In genomic region chr4:73852771-73853170, GRCh38 we compare ENCODE assay signal across 26 cellular contexts. TPM values are rescaled to one million over a fixed set of nuclear protein-coding genes. Genes with fewer than 3 reads are reported as not detected.
"Had no signal": no experiment of that assay in that cellular context is flagged by ENCODE, and none has a peak within 500 bp of the region (broad histone marks: within the 10 kb centered on the region; RNA-seq: fewer than 3 reads in every experiment).

No MANE protein-coding gene starts in this region.

- H3K36me3 ChIP-seq: esophagus muscularis mucosa, left lung, prostate gland, stomach, upper lobe of left lung had no signal

- H3K4me3 ChIP-seq: left lung had no signal

- H3K27me3 ChIP-seq: upper lobe of left lung had no signal

- H3K4me3 Mint-ChIP-seq: activated CD4-positive, alpha-beta memory T cell treated with anti-CD3 and anti-CD28 coated beads, Interleukin-2, amount 10 ng/mL, durations not matched to agents 7 days and 5 days; activated T-helper 17 cell treated with anti-CD3 and anti-CD28 coated beads, Interleukin-2, amount 50 U/mL, for 72 hours; nephron had no signal

- H3K4me1 Mint-ChIP-seq: activated CD4-positive, alpha-beta memory T cell treated with anti-CD3 and anti-CD28 coated beads, Interleukin-2, amount 10 ng/mL, durations not matched to agents 7 days and 5 days; activated T-helper 17 cell treated with anti-CD3 and anti-CD28 coated beads, Interleukin-2, amount 50 U/mL, for 72 hours had no signal

- H3K4me1 ChIP-seq: prostate gland had no signal

- H3K27ac Mint-ChIP-seq: activated CD4-positive, alpha-beta memory T cell treated with anti-CD3 and anti-CD28 coated beads, Interleukin-2, amount 10 ng/mL, durations not matched to agents 7 days and 5 days; activated T-helper 17 cell treated with anti-CD3 and anti-CD28 coated beads, Interleukin-2, amount 50 U/mL, for 72 hours; nephron had no signal

- H3K9me3 ChIP-seq: esophagus muscularis mucosa, left lung, prostate gland, stomach, upper lobe of left lung had no signal

- ATAC-seq: activated T-helper 17 cell treated with anti-CD3 and anti-CD28 coated beads, Interleukin-2, amount 50 U/mL, for 72 hours had no signal

- DNase-seq: activated CD4-positive, alpha-beta memory T cell treated with anti-CD3 and anti-CD28 coated beads, Interleukin-2, amount 10 ng/mL, durations not matched to agents 7 days and 5 days; activated CD4-positive, alpha-beta T cell treated with anti-CD3 and anti-CD28 coated beads for 48 hours; activated CD4-positive, CD25-positive, alpha-beta regulatory T cell; activated naive CD4-positive, alpha-beta T cell; activated T-cell treated with anti-CD3 and anti-CD28 coated beads, Interleukin-2, amount 50 U/mL, for 1 hour; anterior cingulate cortex; cortex of kidney; hippocampal formation; midbrain; occipital lobe had no signal

- H3K9me3 Mint-ChIP-seq: activated CD4-positive, alpha-beta memory T cell treated with anti-CD3 and anti-CD28 coated beads, Interleukin-2, amount 10 ng/mL, durations not matched to agents 7 days and 5 days; activated T-helper 17 cell treated with anti-CD3 and anti-CD28 coated beads, Interleukin-2, amount 50 U/mL, for 72 hours; nephron had no signal

- H3K27ac ChIP-seq: esophagus muscularis mucosa, left lung, prostate gland, SK-N-MC, skin epidermis, stomach, upper lobe of left lung had no signal

RNA-seq across cellular contexts. Expression of gene PF4V1, which starts 0.3 kb away (rescaled TPM):
- total RNA-seq: activated CD4-positive, alpha-beta memory T cell treated with anti-CD3 and anti-CD28 coated beads, Interleukin-2, amount 10 ng/mL, durations not matched to agents 7 days and 5 days; activated T-helper 17 cell treated with anti-CD3 and anti-CD28 coated beads, Interleukin-2, amount 50 U/mL, for 72 hours; esophagus muscularis mucosa; fibroblast of villous mesenchyme; glomerular endothelial cell; kidney epithelial cell; left lung; lung microvascular endothelial cell; prostate gland; right cardiac atrium; stomach; T-helper 2 cell treated with Interferon-gamma antibody and Interleukin-4, amounts not matched to agents 100 ng/mL and 5 ng/mL, for 36 hours; temporal lobe; upper lobe of left lung had no signal
- polyA plus RNA-seq: right cardiac atrium, stomach had no signal

RNA-seq across cellular contexts. Expression of gene CXCL6, which starts 16.3 kb away (rescaled TPM):
- total RNA-seq: activated CD4-positive, alpha-beta memory T cell treated with anti-CD3 and anti-CD28 coated beads, Interleukin-2, amount 10 ng/mL, durations not matched to agents 7 days and 5 days; activated T-helper 17 cell treated with anti-CD3 and anti-CD28 coated beads, Interleukin-2, amount 50 U/mL, for 72 hours; T-helper 2 cell treated with Interferon-gamma antibody and Interleukin-4, amounts not matched to agents 100 ng/mL and 5 ng/mL, for 36 hours had no signal

RNA-seq across cellular contexts. Expression of gene CXCL1, which starts 16.4 kb away (rescaled TPM):
- total RNA-seq: activated CD4-positive, alpha-beta memory T cell treated with anti-CD3 and anti-CD28 coated beads, Interleukin-2, amount 10 ng/mL, durations not matched to agents 7 days and 5 days; activated T-helper 17 cell treated with anti-CD3 and anti-CD28 coated beads, Interleukin-2, amount 50 U/mL, for 72 hours; T-helper 2 cell treated with Interferon-gamma antibody and Interleukin-4, amounts not matched to agents 100 ng/mL and 5 ng/mL, for 36 hours had no signal
